18 cellular contexts compared by ENCODE assay signal in the genomic region with DNA sequence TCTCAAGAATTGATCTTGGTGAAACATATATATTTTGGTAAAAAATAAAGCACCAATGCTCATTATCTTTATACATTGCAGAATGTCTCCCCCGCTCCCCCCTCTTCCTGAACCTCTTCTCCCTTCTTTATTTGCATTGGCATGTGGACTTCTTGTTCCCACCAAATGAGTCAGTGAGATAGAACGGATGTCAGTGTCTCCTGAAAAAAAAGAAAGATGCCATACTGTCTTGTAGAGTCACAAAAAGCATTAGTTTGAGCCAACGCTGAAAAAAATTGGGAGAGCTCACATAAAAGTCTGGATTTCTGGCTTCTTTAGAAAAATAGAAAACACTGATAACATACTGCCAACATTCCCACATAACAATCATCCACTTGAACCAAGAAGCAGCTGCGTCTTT. TPM values are rescaled to one million over a fixed set of nuclear protein-coding genes. Genes with fewer than 3 reads are reported as not detected.
"Had no signal": no experiment of that assay in that cellular context is flagged by ENCODE, and none has a peak within 500 bp of the region (broad histone marks: within the 10 kb centered on the region; RNA-seq: fewer than 3 reads in every experiment).

No MANE protein-coding gene starts in this region.

- H3K36me3 Mint-ChIP-seq: activated naive CD4-positive, alpha-beta T cell treated with anti-CD3 and anti-CD28 coated beads, Interleukin-2, amount 50 U/mL, for 24 hours; naive B cell; stimulated activated effector memory CD8-positive, alpha-beta T cell treated with anti-CD3 and anti-CD28 coated beads, Interleukin-12 subunit alpha, Interleukin-12 subunit beta, amount 100 ng/mL, for 72 hours had no signal

- DNase-seq: activated CD4-positive, alpha-beta T cell treated with anti-CD3 and anti-CD28 coated beads, Interleukin-2, amount 50 U/mL, for 4 hours; activated CD4-positive, CD25-positive, alpha-beta regulatory T cell treated with anti-CD3 and anti-CD28 coated beads, Interleukin-2, amount 50 U/mL, for 72 hours; activated T-cell treated with anti-CD3 and anti-CD28 coated beads, Interleukin-2, amount 50 U/mL, for 1 hour; body of pancreas; effector memory CD8-positive, alpha-beta T cell; kidney; midbrain; naive B cell; small intestine; thyroid gland; uterus had no signal

- H3K4me1 Mint-ChIP-seq: activated naive CD4-positive, alpha-beta T cell treated with anti-CD3 and anti-CD28 coated beads, Interleukin-2, amount 50 U/mL, for 24 hours; naive B cell; stimulated activated effector memory CD8-positive, alpha-beta T cell treated with anti-CD3 and anti-CD28 coated beads, Interleukin-12 subunit alpha, Interleukin-12 subunit beta, amount 100 ng/mL, for 72 hours had no signal

- ATAC-seq: body of pancreas; effector memory CD8-positive, alpha-beta T cell; stimulated activated effector memory CD8-positive, alpha-beta T cell treated with anti-CD3 and anti-CD28 coated beads, Interleukin-12 subunit alpha, Interleukin-12 subunit beta, amount 100 ng/mL, for 72 hours had no signal

- H3K4me1 ChIP-seq: body of pancreas, parathyroid adenoma, uterus had no signal

- H3K4me3 ChIP-seq: body of pancreas, thyroid gland, uterus had no signal

- H3K27me3 ChIP-seq: body of pancreas, thyroid gland, uterus had no signal

- H3K27ac Mint-ChIP-seq: activated naive CD4-positive, alpha-beta T cell treated with anti-CD3 and anti-CD28 coated beads, Interleukin-2, amount 50 U/mL, for 24 hours; dendritic cell treated with granulocyte-macrophage colony-stimulating factor and Interleukin-4, amounts not matched to agents 40 ng/mL and 50 ng/mL, for 4 days; effector memory CD8-positive, alpha-beta T cell; naive B cell; stimulated activated effector memory CD8-positive, alpha-beta T cell treated with anti-CD3 and anti-CD28 coated beads, Interleukin-12 subunit alpha, Interleukin-12 subunit beta, amount 100 ng/mL, for 72 hours; T-helper 2 cell treated with Interferon-gamma antibody and Interleukin-4, amounts not matched to agents 5 μg/mL and 100 μg/mL, for 36 hours had no signal

- H3K9me3 Mint-ChIP-seq: activated naive CD4-positive, alpha-beta T cell treated with anti-CD3 and anti-CD28 coated beads, Interleukin-2, amount 50 U/mL, for 24 hours; dendritic cell treated with granulocyte-macrophage colony-stimulating factor and Interleukin-4, amounts not matched to agents 40 ng/mL and 50 ng/mL, for 4 days; effector memory CD8-positive, alpha-beta T cell; stimulated activated effector memory CD8-positive, alpha-beta T cell treated with anti-CD3 and anti-CD28 coated beads, Interleukin-12 subunit alpha, Interleukin-12 subunit beta, amount 100 ng/mL, for 72 hours; T-helper 2 cell treated with Interferon-gamma antibody and Interleukin-4, amounts not matched to agents 5 μg/mL and 100 μg/mL, for 36 hours had no signal

- H3K36me3 ChIP-seq: thyroid gland, uterus had no signal

- H3K27me3 Mint-ChIP-seq: dendritic cell treated with granulocyte-macrophage colony-stimulating factor and Interleukin-4, amounts not matched to agents 40 ng/mL and 50 ng/mL, for 4 days had no signal

- H3K4me3 Mint-ChIP-seq: activated naive CD4-positive, alpha-beta T cell treated with anti-CD3 and anti-CD28 coated beads, Interleukin-2, amount 50 U/mL, for 24 hours; dendritic cell treated with granulocyte-macrophage colony-stimulating factor and Interleukin-4, amounts not matched to agents 40 ng/mL and 50 ng/mL, for 4 days; effector memory CD8-positive, alpha-beta T cell; naive B cell; stimulated activated effector memory CD8-positive, alpha-beta T cell treated with anti-CD3 and anti-CD28 coated beads, Interleukin-12 subunit alpha, Interleukin-12 subunit beta, amount 100 ng/mL, for 72 hours; T-helper 2 cell treated with Interferon-gamma antibody and Interleukin-4, amounts not matched to agents 5 μg/mL and 100 μg/mL, for 36 hours had no signal

- H3K27ac ChIP-seq: body of pancreas, epithelial cell of prostate, parathyroid adenoma, thyroid gland, uterus had no signal

- H3K9me3 ChIP-seq: body of pancreas, thyroid gland, uterus had no signal

RNA-seq across cellular contexts. Expression of gene STXBP5L, which starts 32.0 kb away (rescaled TPM):
- total RNA-seq: kidney, liver had no signal
- polyA plus RNA-seq: liver had no signal
